In the genomic region with DNA sequence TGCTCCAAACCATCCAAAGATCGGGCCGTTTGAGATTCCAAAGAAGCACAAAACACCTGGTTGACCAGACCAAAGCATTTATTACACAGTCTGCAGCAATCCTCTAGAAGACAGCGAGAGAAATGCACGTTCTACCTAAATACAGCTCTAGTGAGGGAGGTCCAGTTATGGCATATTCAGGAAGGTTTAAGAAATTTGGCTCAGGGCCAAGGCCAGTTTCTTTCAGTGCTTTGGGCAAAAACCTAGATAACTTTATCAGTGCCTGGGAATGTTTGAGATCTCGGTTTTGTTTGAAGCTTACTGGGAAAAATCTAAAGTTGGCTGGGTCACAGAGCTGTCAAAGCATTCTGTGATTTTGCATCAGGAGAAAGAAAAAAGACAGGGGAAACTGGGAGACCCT, we compare ENCODE assay signal across 30 cellular contexts.
"Had no signal": no experiment of that assay in that cellular context is flagged by ENCODE, and none has a peak within 500 bp of the region (broad histone marks: within the 10 kb centered on the region; RNA-seq: fewer than 3 reads in every experiment).

No MANE protein-coding gene starts in this region.

- DNase-seq: activated CD4-positive, alpha-beta memory T cell treated with anti-CD3 and anti-CD28 coated beads, Interleukin-2, amount 10 ng/mL, durations not matched to agents 7 days and 5 days; activated CD4-positive, alpha-beta T cell treated with anti-CD3 and anti-CD28 coated beads for 1 hour; activated CD4-positive, alpha-beta T cell treated with anti-CD3 and anti-CD28 coated beads for 4 hours; activated CD4-positive, alpha-beta T cell treated with anti-CD3 and anti-CD28 coated beads, Interleukin-2, amount 10 ng/mL, durations not matched to agents 7 days and 5 days; activated CD4-positive, alpha-beta T cell treated with anti-CD3 and anti-CD28 coated beads, Interleukin-2, amount 50 U/mL, for 4 hours; activated CD8-positive, alpha-beta memory T cell treated with anti-CD3 and anti-CD28 coated beads, Interleukin-2, amount 50 U/mL, for 48 hours; activated gamma-delta T cell; activated naive CD4-positive, alpha-beta T cell; activated naive CD4-positive, alpha-beta T cell treated with anti-CD3 and anti-CD28 coated beads, Interleukin-2, amount 10 ng/mL, durations not matched to agents 7 days and 5 days; activated naive CD8-positive, alpha-beta T cell treated with anti-CD3 and anti-CD28 coated beads, Interleukin-2, amount 10 ng/mL, durations not matched to agents 7 days and 5 days; activated T-cell treated with anti-CD3 and anti-CD28 coated beads for 4 hours; activated T-cell treated with anti-CD3 and anti-CD28 coated beads, Interleukin-2, amount 50 U/mL, for 24 hours; activated T-cell treated with anti-CD3 and anti-CD28 coated beads, Interleukin-2, amount 50 U/mL, for 72 hours; amniotic stem cell; aorta; dorsolateral prefrontal cortex; effector memory CD4-positive, alpha-beta T cell; endodermal cell; foreskin keratinocyte; gastrocnemius medialis; heart right ventricle; T-helper 2 cell had no signal

- H3K4me1 Mint-ChIP-seq: activated CD4-positive, alpha-beta memory T cell treated with anti-CD3 and anti-CD28 coated beads, Interleukin-2, amount 10 ng/mL, durations not matched to agents 7 days and 5 days; activated CD4-positive, alpha-beta T cell treated with anti-CD3 and anti-CD28 coated beads, Interleukin-2, amount 10 ng/mL, durations not matched to agents 7 days and 5 days; activated naive CD4-positive, alpha-beta T cell treated with anti-CD3 and anti-CD28 coated beads, Interleukin-2, amount 10 ng/mL, durations not matched to agents 7 days and 5 days; activated naive CD8-positive, alpha-beta T cell treated with anti-CD3 and anti-CD28 coated beads, Interleukin-2, amount 10 ng/mL, durations not matched to agents 7 days and 5 days; brain; central memory CD8-positive, alpha-beta T cell had no signal

- H3K27ac Mint-ChIP-seq: activated CD4-positive, alpha-beta memory T cell treated with anti-CD3 and anti-CD28 coated beads, Interleukin-2, amount 10 ng/mL, durations not matched to agents 7 days and 5 days; activated CD4-positive, alpha-beta T cell treated with anti-CD3 and anti-CD28 coated beads, Interleukin-2, amount 10 ng/mL, durations not matched to agents 7 days and 5 days; activated naive CD4-positive, alpha-beta T cell treated with anti-CD3 and anti-CD28 coated beads, Interleukin-2, amount 10 ng/mL, durations not matched to agents 7 days and 5 days; activated naive CD4-positive, alpha-beta T cell treated with anti-CD3 and anti-CD28 coated beads, Interleukin-2, amount 50 U/mL, for 72 hours; activated naive CD8-positive, alpha-beta T cell treated with anti-CD3 and anti-CD28 coated beads, Interleukin-2, amount 10 ng/mL, durations not matched to agents 7 days and 5 days; activated T-cell treated with anti-CD3 and anti-CD28 coated beads, Interleukin-2, amount 50 U/mL, for 24 hours; activated T-cell treated with anti-CD3 and anti-CD28 coated beads, Interleukin-2, amount 50 U/mL, for 72 hours; brain; dendritic cell treated with granulocyte-macrophage colony-stimulating factor and Interleukin-4, amounts not matched to agents 40 ng/mL and 50 ng/mL, for 4 days; endodermal cell; WTC11 had no signal

- H3K4me3 ChIP-seq: coronary artery, dorsolateral prefrontal cortex, gastrocnemius medialis, heart right ventricle, hepatocyte had no signal

- H3K4me3 Mint-ChIP-seq: activated CD4-positive, alpha-beta memory T cell treated with anti-CD3 and anti-CD28 coated beads, Interleukin-2, amount 10 ng/mL, durations not matched to agents 7 days and 5 days; activated CD4-positive, alpha-beta T cell treated with anti-CD3 and anti-CD28 coated beads, Interleukin-2, amount 10 ng/mL, durations not matched to agents 7 days and 5 days; activated naive CD4-positive, alpha-beta T cell treated with anti-CD3 and anti-CD28 coated beads, Interleukin-2, amount 10 ng/mL, durations not matched to agents 7 days and 5 days; activated naive CD8-positive, alpha-beta T cell treated with anti-CD3 and anti-CD28 coated beads, Interleukin-2, amount 10 ng/mL, durations not matched to agents 7 days and 5 days; activated T-cell treated with anti-CD3 and anti-CD28 coated beads, Interleukin-2, amount 50 U/mL, for 24 hours; activated T-cell treated with anti-CD3 and anti-CD28 coated beads, Interleukin-2, amount 50 U/mL, for 72 hours; brain; central memory CD8-positive, alpha-beta T cell; dendritic cell treated with granulocyte-macrophage colony-stimulating factor and Interleukin-4, amounts not matched to agents 40 ng/mL and 50 ng/mL, for 4 days; endodermal cell; WTC11 had no signal

- ATAC-seq: activated naive CD4-positive, alpha-beta T cell treated with anti-CD3 and anti-CD28 coated beads, Interleukin-2, amount 50 U/mL, for 72 hours; activated T-cell treated with anti-CD3 and anti-CD28 coated beads, Interleukin-2, amount 50 U/mL, for 72 hours; esophagus mucosa; foreskin keratinocyte; gastrocnemius medialis; heart right ventricle; WTC11 had no signal

- H3K36me3 Mint-ChIP-seq: activated naive CD4-positive, alpha-beta T cell treated with anti-CD3 and anti-CD28 coated beads, Interleukin-2, amount 10 ng/mL, durations not matched to agents 7 days and 5 days; activated naive CD4-positive, alpha-beta T cell treated with anti-CD3 and anti-CD28 coated beads, Interleukin-2, amount 50 U/mL, for 72 hours; brain; WTC11 had no signal

- H3K27me3 Mint-ChIP-seq: activated CD4-positive, alpha-beta memory T cell treated with anti-CD3 and anti-CD28 coated beads, Interleukin-2, amount 10 ng/mL, durations not matched to agents 7 days and 5 days; activated CD4-positive, alpha-beta T cell treated with anti-CD3 and anti-CD28 coated beads, Interleukin-2, amount 10 ng/mL, durations not matched to agents 7 days and 5 days; activated naive CD4-positive, alpha-beta T cell treated with anti-CD3 and anti-CD28 coated beads, Interleukin-2, amount 10 ng/mL, durations not matched to agents 7 days and 5 days; activated naive CD8-positive, alpha-beta T cell treated with anti-CD3 and anti-CD28 coated beads, Interleukin-2, amount 10 ng/mL, durations not matched to agents 7 days and 5 days; activated T-cell treated with anti-CD3 and anti-CD28 coated beads, Interleukin-2, amount 50 U/mL, for 24 hours; brain; central memory CD8-positive, alpha-beta T cell; dendritic cell treated with granulocyte-macrophage colony-stimulating factor and Interleukin-4, amounts not matched to agents 40 ng/mL and 50 ng/mL, for 4 days had no signal

- H3K9me3 Mint-ChIP-seq: activated T-cell treated with anti-CD3 and anti-CD28 coated beads, Interleukin-2, amount 50 U/mL, for 24 hours; endodermal cell had no signal
